9 cellular contexts compared by ENCODE assay signal in the genomic region with DNA sequence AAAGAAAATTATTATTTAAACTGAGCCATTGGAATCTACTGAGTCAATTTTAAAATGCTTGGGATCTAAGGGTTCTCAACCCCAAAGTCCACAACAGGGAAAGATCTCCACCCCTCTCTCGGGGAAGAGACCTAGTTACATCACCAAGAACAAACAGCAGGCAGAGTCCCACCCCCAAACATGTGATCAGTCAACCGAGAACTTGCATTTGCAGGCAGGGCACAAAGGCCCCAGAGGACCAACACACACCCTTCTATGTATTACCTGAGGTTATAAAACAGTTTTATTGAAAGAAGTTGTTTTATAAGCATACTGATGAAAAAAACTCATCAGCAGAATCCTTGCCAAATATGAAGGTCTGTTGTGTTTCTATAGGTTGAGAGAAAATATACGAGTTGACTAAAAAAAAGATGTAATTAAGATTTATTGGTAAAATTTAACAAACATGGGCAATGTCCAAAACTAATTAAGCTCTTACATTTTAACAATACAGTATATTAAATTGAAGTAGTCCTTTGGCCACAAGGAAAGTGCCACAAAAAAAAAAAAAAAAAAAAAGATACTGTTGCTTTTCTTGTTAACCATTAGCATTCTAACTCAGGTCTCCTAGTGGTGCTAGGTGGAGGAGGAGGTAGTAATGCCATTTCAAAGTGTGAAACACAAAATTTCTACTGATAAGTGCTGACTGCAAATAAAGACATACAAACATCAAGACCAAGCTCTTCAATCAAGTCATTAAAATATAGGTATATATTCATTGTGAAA. TPM values are rescaled to one million over a fixed set of nuclear protein-coding genes. Genes with fewer than 3 reads are reported as not detected.
A peak's percentile ranks its signal among the peaks of the same experiment; 100 is the strongest.
DNase-seq lines count a peak whose midpoint lies in the region; ATAC-seq and TF ChIP-seq lines count a peak whose summit lies in the region.
"Had no signal": no experiment of that assay in that cellular context is flagged by ENCODE, and none has a peak within 500 bp of the region (broad histone marks: within the 10 kb centered on the region; RNA-seq: fewer than 3 reads in every experiment).

No MANE protein-coding gene starts in this region.

- H3K18ac ChIP-seq in trophoblast cell (ENCODE audit: low read length), result no peak overlapping the region

- peak overlapping the region; percentile 7 for H3K4me2 ChIP-seq in trophoblast cell (ENCODE audit: low read length)

- H2AFZ ChIP-seq in trophoblast cell (ENCODE audit: insufficient read depth, low read length, poor library complexity), result no peak overlapping the region

- H3K23ac ChIP-seq in trophoblast cell (ENCODE audit: low read length), result no peak overlapping the region

- H3K27ac ChIP-seq in heart right ventricle (peak overlapping the region; percentile 3 to 78 (median 74)), trophoblast cell (ENCODE audit: low read depth, low read length) (no peak overlapping the region)

- WGBS in heart right ventricle, 2 donors, result 35 to 37% methylated on average over 3 of the region's 3 CpGs
- WGBS in trophoblast cell (ENCODE audit: extremely low coverage, insufficient coverage, insufficient read length), result no CpG with 5 or more reads among the region's 3 CpGs

- no peak overlapping the region for H3K14ac ChIP-seq in trophoblast cell (ENCODE audit: low read length)

- H3K4me1 Mint-ChIP-seq in activated naive CD8-positive, alpha-beta T cell treated with anti-CD3 and anti-CD28 coated beads for 36 hours, result peaks cover 16% of the 10 kb centered on the region

- H3K36me3 Mint-ChIP-seq in activated naive CD8-positive, alpha-beta T cell treated with anti-CD3 and anti-CD28 coated beads for 36 hours, result no peaks in the 10 kb centered on the region

- ATAC-seq in heart right ventricle, result peak; percentile 75 to 91 (median 83)
- ATAC-seq in HG02610 (IDR thresholded peaks at IDR 0.05; ENCODE audit: unreplicated experiment), result no peak

- H3K4me3 ChIP-seq in heart right ventricle (peak overlapping the region in 6 of 10 donors; percentile 11 to 31 (median 18)), trophoblast cell (ENCODE audit: low read depth, low read length) (no peak overlapping the region)

- no peak overlapping the region for H4K12ac ChIP-seq in trophoblast cell (ENCODE audit: low read depth, low read length)

- TF ChIP-seq CTCF in heart right ventricle (IDR thresholded peaks at IDR 0.05), result no peak

- no peak overlapping the region for H3K27ac Mint-ChIP-seq in activated naive CD8-positive, alpha-beta T cell treated with anti-CD3 and anti-CD28 coated beads for 36 hours

- H3K4me3 Mint-ChIP-seq in activated naive CD8-positive, alpha-beta T cell treated with anti-CD3 and anti-CD28 coated beads for 36 hours, result peak overlapping the region; percentile 26

- no peak overlapping the region for H4K8ac ChIP-seq in trophoblast cell (ENCODE audit: low read depth, low read length)

- H2BK5ac ChIP-seq in trophoblast cell (ENCODE audit: low read depth, low read length, poor library complexity), result no peak overlapping the region

- H3K79me2 ChIP-seq in trophoblast cell (ENCODE audit: control insufficient read depth, insufficient read depth, low read length, poor library complexity), result no peaks in the 10 kb centered on the region

- H3K27me3 Mint-ChIP-seq in activated naive CD8-positive, alpha-beta T cell treated with anti-CD3 and anti-CD28 coated beads for 36 hours, result no peaks in the 10 kb centered on the region

- H3K9me3 Mint-ChIP-seq in activated naive CD8-positive, alpha-beta T cell treated with anti-CD3 and anti-CD28 coated beads for 36 hours, result no peaks in the 10 kb centered on the region

- H3K9ac ChIP-seq in trophoblast cell (ENCODE audit: low read length), result no peak overlapping the region

- no peaks in the 10 kb centered on the region for H3K36me3 ChIP-seq in heart right ventricle
- no peaks in the 10 kb centered on the region for H3K36me3 ChIP-seq in trophoblast cell (ENCODE audit: control insufficient read depth in 1 of 2, insufficient read depth in 2 of 2, low read length in 2 of 2)

- peak overlapping the region; percentile 2 for H2BK120ac ChIP-seq in trophoblast cell (ENCODE audit: insufficient read depth, low read length, poor library complexity)

- intact Hi-C loops in heart right ventricle (cut with DNase I), result loop anchor here in 2 of 10 donors (5.0 kb wide), 1 partner anchor 35 kb away; no protein-coding TSS in a partner anchor

- H3K27me3 ChIP-seq in heart right ventricle (no peaks in the 10 kb centered on the region), trophoblast cell (ENCODE audit: insufficient read depth, low read length) (no peaks in the 10 kb centered on the region)

- peaks cover 1% of the 10 kb centered on the region for H3K79me1 ChIP-seq in trophoblast cell (ENCODE audit: low read length)

- no peak overlapping the region for H2AK5ac ChIP-seq in trophoblast cell (ENCODE audit: low read length)

- DNase-seq in SHP77 (lab: John Stamatoyannopoulos, UW) (peak; percentile 1 to 23), SHP77 treated with DMSO at 0.1 percent for 48 hours (lab: John Stamatoyannopoulos, UW) (no peak), NCI-H187 treated with DMSO at 0.1 percent for 48 hours (lab: John Stamatoyannopoulos, UW) (peak; percentile 25), heart right ventricle (peak in 1 of 2 donors; percentile 67), trophoblast cell (peak in 1 of 2 donors; percentile 4), NK-92 (lab: John Stamatoyannopoulos, UW; ENCODE audit: unreplicated experiment) (no peak)
- peak; percentile 3 for DNase-seq in activated naive CD8-positive, alpha-beta T cell treated with anti-CD3 and anti-CD28 coated beads for 36 hours

- H3K9me3 ChIP-seq in heart right ventricle, result no peaks in the 10 kb centered on the region
- H3K9me3 ChIP-seq in trophoblast cell (ENCODE audit: insufficient read depth, low read depth, low read length), result no peaks in the 10 kb centered on the region

- H3K4ac ChIP-seq in trophoblast cell (ENCODE audit: low read depth, low read length), result no peak overlapping the region

- no peak overlapping the region for H2BK12ac ChIP-seq in trophoblast cell (ENCODE audit: low read length)

- H3K4me1 ChIP-seq in heart right ventricle (peaks cover 0 to 41% (median 33%) of the 10 kb centered on the region in 9 donors), trophoblast cell (ENCODE audit: control insufficient read depth in 1 of 2, insufficient read depth in 2 of 2, low read length in 2 of 2) (no peaks in the 10 kb centered on the region)

- H4K91ac ChIP-seq in trophoblast cell (ENCODE audit: low read depth, low read length), result no peak overlapping the region

RNA-seq across cellular contexts. Expression of gene USP54, which starts 1.0 kb away (rescaled TPM):
- total RNA-seq in activated naive CD8-positive, alpha-beta T cell treated with anti-CD3 and anti-CD28 coated beads for 36 hours, result 1 to 10 TPM; 7.7 to 8.1 TPM
- total RNA-seq in heart right ventricle, result 10 to 100 TPM; 14.5 to 34.5 (median 19.4) TPM
- 10 to 100 TPM in 1 of 2 donors, 1 to 10 TPM in 1; 7.9 to 16.3 TPM for polyA plus RNA-seq in heart right ventricle
- polyA plus RNA-seq in trophoblast cell (2013), result 7.0 and 7.8 TPM in 2 replicates

RNA-seq across cellular contexts. Expression of gene MYOZ1, which starts 49.2 kb away (rescaled TPM):
- not detected for total RNA-seq in activated naive CD8-positive, alpha-beta T cell treated with anti-CD3 and anti-CD28 coated beads for 36 hours
- 1 to 10 TPM in 5 of 10 donors, under 1 TPM in 5; 0.41 to 3.4 (median 0.98) TPM for total RNA-seq in heart right ventricle
- polyA plus RNA-seq in heart right ventricle, result under 1 TPM; 0.51 to 0.54 TPM
- 16.9 and 17.4 TPM in 2 replicates for polyA plus RNA-seq in trophoblast cell (2013)
- total RNA-seq: activated CD8-positive, alpha-beta memory T cell treated with anti-CD3 and anti-CD28 coated beads for 36 hours had no signal

Comparison
In these comparisons a context has a peak if more than half of its experiments do, and no peak if none do; other contexts are left out.
1. DNase-seq: peak in SHP77 (2 of 2), NCI-H187 treated with DMSO at 0.1 percent for 48 hours (single experiment) and activated naive CD8-positive, alpha-beta T cell treated with anti-CD3 and anti-CD28 coated beads for 36 hours (single experiment); none in SHP77 treated with DMSO at 0.1 percent for 48 hours (single experiment) and NK-92 (single experiment).